ENCODE assay signal across 1 cellular context in the genomic region with DNA sequence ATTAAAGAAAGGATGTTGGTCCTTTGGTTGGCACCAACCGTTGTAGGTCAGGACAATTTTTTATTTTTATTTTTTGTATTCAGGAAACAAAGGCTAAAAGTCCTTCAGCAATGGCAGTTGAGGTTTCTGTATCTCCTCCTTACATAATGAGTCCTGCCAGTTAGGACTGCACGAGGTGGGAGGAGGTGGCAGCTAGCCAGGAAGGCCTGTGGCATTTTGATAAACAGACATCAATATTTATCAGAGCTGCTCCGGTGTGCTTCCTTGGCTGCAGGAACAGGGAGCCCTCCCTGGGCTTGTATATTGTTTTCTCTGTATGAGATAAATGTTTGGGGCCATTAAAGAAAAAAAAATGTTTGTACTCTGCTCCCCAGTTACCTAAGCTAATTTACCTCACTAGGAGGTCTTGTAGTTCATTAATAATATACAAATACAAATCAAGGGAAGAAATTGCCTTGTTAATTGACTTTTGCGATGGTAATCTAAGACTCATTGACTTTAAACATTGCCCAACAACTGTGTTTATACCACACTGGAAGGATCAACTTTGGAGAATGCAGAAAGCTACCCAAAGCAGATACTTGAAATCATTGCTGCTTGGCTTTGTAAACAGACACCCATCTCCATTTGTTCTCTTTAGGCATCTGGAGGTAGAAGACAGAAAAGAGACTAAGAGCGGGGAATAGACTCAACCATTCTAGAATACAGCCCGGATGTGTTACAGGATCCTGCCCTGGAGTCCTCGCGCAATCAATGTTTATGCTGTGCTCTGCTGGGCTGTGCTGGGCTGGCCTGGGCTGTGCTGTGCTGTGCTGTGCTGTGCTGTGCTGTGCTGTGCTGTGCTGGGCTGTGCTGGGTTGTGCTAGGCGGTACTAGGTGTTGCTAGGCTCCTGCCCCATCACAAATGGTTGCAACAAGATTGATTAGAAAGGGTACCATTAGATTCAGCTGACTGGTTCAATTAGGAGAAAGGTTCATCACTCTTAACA.
TF ChIP-seq lines count a peak whose summit lies in the region.

No MANE protein-coding gene starts in this region.

TF ChIP-seq in K562, 482 proteins besides CTCF, POLR2A, EP300 and RAD21 (continued from another document and continues in another):
- TF ChIP-seq ZBTB40 (IDR thresholded peaks at IDR 0.05) (no peak), ZBTB40 (CRISPR knock-in tag; IDR thresholded peaks at IDR 0.05) (no peak), GATAD2A (IDR thresholded peaks at IDR 0.05) (peak; percentile 52; the same call in 1 of the 2 replicates), GATA2 (CRISPR knock-in tag; IDR thresholded peaks at IDR 0.05) (peak; percentile 73), SIRT6 (IDR thresholded peaks at IDR 0.05; ENCODE audit: low read depth, low read length) (no peak), DMBX1 (CRISPR knock-in tag; IDR thresholded peaks at IDR 0.05; ENCODE audit: borderline replicate concordance) (no peak), CBFB (CRISPR knock-in tag; IDR thresholded peaks at IDR 0.05) (no peak), ZKSCAN1 (IDR thresholded peaks at IDR 0.05; ENCODE audit: low read depth, low read length) (0 out of 2 replicates have a peak, but pooled peaks have one; percentile 30), NFIX (CRISPR knock-in tag; IDR thresholded peaks at IDR 0.05; ENCODE audit: low read depth) (no peak), ZNF197 (CRISPR knock-in tag; IDR thresholded peaks at IDR 0.05; ENCODE audit: low read depth) (no peak), ILK (tag; IDR thresholded peaks at IDR 0.05; ENCODE audit: borderline replicate concordance, low read depth) (no peak), FOSL1 (tag; conservative IDR thresholded peaks at IDR 0.05) (peak; percentile 51; the same call in 1 of the 2 replicates), PCBP2 (IDR thresholded peaks at IDR 0.05; ENCODE audit: low read depth, low read length, poor library complexity, severe bottlenecking) (no peak), TFAM (CRISPR knock-in tag; conservative IDR thresholded peaks at IDR 0.05) (no peak), HBP1 (CRISPR knock-in tag; IDR thresholded peaks at IDR 0.05) (no peak), ZNF592 (IDR thresholded peaks at IDR 0.05) (peak; percentile 67; the same call in 1 of the 2 replicates), HMG20A (CRISPR knock-in tag; conservative IDR thresholded peaks at IDR 0.05) (no peak), ZC3H8 (IDR thresholded peaks at IDR 0.05) (no peak), HDAC3 (IDR thresholded peaks at IDR 0.05; ENCODE audit: borderline replicate concordance, partially characterized antibody) (peak; percentile 82)
- TF ChIP-seq, protein P1, sequence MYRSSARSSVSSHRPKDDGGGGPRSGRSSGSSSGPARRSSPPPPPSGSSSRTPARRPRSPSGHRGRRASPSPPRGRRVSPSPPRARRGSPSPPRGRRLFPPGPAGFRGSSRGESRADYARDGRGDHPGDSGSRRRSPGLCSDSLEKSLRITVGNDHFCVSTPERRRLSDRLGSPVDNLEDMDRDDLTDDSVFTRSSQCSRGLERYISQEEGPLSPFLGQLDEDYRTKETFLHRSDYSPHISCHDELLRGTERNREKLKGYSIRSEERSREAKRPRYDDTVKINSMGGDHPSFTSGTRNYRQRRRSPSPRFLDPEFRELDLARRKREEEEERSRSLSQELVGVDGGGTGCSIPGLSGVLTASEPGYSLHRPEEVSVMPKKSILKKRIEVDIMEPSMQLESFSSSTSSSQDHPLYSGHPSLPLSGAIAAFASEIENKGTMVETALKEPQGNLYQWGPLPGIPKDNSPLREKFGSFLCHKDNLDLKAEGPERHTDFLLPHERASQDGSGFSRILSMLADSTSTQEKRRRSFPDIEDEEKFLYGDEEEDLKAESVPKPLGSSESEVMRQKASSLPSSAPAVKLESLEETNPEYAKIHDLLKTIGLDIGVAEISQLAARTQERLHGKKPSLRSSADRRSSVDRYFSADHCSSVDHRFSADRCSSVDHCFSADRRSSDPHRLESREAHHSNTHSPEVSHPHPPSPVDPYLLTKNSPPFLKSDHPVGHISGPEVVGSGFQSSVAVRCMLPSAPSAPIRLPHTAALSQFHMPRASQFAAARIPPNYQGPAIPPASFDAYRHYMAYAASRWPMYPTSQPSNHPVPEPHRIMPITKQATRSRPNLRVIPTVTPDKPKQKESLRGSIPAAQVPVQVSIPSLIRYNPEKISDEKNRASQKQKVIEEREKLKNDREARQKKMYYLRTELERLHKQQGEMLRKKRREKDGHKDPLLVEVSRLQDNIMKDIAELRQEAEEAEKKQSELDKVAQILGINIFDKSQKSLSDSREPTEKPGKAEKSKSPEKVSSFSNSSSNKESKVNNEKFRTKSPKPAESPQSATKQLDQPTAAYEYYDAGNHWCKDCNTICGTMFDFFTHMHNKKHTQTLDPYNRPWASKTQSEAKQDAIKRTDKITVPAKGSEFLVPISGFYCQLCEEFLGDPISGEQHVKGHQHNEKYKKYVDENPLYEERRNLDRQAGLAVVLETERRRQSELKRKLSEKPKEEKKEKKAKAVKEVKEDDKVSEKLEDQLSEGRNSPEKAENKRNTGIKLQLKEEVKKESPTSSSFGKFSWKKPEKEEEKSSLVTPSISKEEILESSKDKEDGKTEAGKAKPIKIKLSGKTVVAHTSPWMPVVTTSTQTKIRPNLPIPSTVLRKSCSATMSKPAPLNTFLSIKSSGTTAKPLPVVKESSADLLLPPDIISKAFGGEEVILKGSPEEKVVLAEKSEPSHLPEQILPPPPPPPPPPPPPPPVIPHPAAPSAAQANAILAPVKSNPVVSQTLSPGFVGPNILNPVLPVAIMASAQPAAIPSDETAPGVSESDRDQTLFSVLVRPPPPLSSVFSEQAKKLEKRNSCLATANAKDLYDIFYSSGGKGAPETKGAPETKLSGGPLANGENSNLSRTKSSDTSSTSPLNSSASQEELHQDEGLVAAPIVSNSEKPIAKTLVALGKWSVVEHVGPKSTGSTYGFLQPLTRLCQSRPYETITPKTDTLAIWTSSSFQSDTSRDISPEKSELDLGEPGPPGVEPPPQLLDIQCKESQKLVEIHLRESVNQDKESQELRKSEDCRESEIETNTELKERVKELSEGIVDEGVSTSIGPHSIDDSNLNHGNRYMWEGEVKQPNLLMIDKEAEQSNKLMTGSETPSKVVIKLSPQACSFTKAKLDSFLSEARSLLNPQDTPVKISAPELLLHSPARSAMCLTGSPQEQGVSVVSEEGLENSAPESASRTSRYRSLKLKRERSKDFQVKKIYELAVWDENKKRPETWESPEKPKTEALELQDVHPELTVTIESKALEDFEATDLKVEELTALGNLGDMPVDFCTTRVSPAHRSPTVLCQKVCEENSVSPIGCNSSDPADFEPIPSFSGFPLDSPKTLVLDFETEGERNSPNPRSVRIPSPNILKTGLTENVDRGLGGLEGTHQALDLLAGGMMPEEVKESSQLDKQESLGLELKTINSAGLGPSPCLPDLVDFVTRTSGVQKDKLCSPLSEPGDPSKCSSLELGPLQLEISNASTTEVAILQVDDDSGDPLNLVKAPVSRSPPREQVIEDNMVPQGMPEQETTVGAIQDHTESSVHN (IDR thresholded peaks at IDR 0.05; ENCODE audit: borderline replicate concordance in 1 of 2, low read depth in 1 of 2): no peak
- TF ChIP-seq, protein P2, sequence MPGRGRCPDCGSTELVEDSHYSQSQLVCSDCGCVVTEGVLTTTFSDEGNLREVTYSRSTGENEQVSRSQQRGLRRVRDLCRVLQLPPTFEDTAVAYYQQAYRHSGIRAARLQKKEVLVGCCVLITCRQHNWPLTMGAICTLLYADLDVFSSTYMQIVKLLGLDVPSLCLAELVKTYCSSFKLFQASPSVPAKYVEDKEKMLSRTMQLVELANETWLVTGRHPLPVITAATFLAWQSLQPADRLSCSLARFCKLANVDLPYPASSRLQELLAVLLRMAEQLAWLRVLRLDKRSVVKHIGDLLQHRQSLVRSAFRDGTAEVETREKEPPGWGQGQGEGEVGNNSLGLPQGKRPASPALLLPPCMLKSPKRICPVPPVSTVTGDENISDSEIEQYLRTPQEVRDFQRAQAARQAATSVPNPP (IDR thresholded peaks at IDR 0.05; ENCODE audit: borderline replicate concordance, insufficient read depth, insufficient read length): no peak
- TF ChIP-seq, protein P3, sequence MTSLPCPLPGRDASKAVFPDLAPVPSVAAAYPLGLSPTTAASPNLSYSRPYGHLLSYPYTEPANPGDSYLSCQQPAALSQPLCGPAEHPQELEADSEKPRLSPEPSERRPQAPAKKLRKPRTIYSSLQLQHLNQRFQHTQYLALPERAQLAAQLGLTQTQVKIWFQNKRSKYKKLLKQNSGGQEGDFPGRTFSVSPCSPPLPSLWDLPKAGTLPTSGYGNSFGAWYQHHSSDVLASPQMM (CRISPR knock-in tag; IDR thresholded peaks at IDR 0.05): no peak
